In the genomic region with DNA sequence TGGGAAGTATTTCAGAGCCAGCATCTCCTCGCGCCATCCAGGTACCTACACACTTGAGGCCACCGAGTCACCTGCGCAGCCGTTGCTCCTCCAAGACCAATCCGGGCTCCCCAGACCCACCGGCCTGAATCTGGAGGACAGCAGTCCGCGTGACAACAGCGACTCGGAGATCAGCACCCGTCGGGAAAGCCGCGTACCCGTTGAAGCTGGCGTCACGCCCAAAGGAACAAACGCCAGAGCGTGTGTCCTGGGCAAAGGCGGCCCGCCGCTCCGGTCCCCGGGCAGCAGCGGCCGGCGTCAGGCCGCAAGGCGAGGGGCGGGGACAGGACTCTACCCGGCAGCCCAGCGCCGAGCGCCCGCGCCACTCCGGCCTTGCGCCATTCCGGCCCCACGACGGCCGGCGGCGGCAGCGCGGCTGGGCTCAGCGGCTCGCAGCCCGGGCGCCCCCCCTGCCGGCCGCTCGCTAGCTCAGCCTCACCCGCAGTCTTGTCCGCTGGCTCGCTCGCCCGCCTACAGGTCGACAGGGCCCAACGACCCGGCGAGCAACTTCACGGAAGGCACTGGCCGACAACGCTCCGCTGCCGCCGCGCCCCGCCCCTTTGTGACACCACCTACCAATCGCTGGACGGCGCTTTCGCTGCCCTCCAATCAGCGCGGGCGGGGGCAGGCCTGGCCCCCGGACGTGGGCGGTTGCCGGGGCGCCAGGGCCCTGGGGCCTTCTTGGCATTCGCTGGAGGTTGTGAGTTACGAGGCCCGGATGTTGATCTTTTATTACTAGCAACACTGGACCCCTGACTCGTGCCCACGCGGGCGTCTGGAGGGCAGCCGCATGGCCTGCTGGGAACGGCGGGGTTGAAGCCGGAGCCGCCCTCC, we compare ENCODE assay signal across 8 cellular contexts. TPM values are rescaled to one million over a fixed set of nuclear protein-coding genes. Genes with fewer than 3 reads are reported as not detected.
DNase-seq lines count a peak whose midpoint lies in the region; ATAC-seq, FAIRE-seq and TF ChIP-seq lines count a peak whose summit lies in the region.

Gene ZFAND4, minus strand, starts transcription at position 572 of the 873 bp plus-strand sequence. CDS start 9,047 bp downstream, outside the sequence.

- no peaks in the 10 kb centered on the region for H3K27me3 Mint-ChIP-seq in T-helper 1 cell treated with Interleukin-12 subunit alpha and Interleukin-12 subunit beta and Interleukin-4 antibody, amounts not matched to agents 30 μg/mL and 1 μg/mL, for 36 hours (ENCODE audit: low read depth)

- H3K9me3 ChIP-seq in right cardiac atrium (ENCODE audit: control insufficient read depth, low read length) (no peaks in the 10 kb centered on the region), vagina (no peaks in the 10 kb centered on the region)

- H3K27me3 ChIP-seq in right cardiac atrium (ENCODE audit: control insufficient read depth, insufficient read depth), result no peaks in the 10 kb centered on the region
- H3K27me3 ChIP-seq in vagina, result no peaks in the 10 kb centered on the region

- TF ChIP-seq POLR2A in GM12891 (IDR thresholded peaks at IDR 0.05; ENCODE audit: low read depth, low read length), result peak; percentile 55
- peak in 1 of 2 donors; percentile 16 for TF ChIP-seq POLR2A in vagina (IDR thresholded peaks at IDR 0.05)

- H3K36me3 Mint-ChIP-seq in T-helper 1 cell treated with Interleukin-12 subunit alpha and Interleukin-12 subunit beta and Interleukin-4 antibody, amounts not matched to agents 30 μg/mL and 1 μg/mL, for 36 hours (ENCODE audit: low read depth), result peaks cover 5% of the 10 kb centered on the region

- intact Hi-C loops in right cardiac atrium (cut with DNase I), result loop anchor here in 2 of 4 donors (10.0 kb wide), 3 partner anchors 78 to 418 kb away; no protein-coding TSS in a partner anchor
- intact Hi-C loops in vagina (cut with DNase I), result no loop called here

- peak; percentile 96 for FAIRE-seq in GM12891 (lab: Jason Lieb, UNC)

- H3K4me1 Mint-ChIP-seq in T-helper 1 cell treated with Interleukin-12 subunit alpha and Interleukin-12 subunit beta and Interleukin-4 antibody, amounts not matched to agents 30 μg/mL and 1 μg/mL, for 36 hours (ENCODE audit: low read depth), result peaks cover 26% of the 10 kb centered on the region

- peak within 1 kb of the TSS; percentile 85 for H3K27ac Mint-ChIP-seq in T-helper 1 cell treated with Interleukin-12 subunit alpha and Interleukin-12 subunit beta and Interleukin-4 antibody, amounts not matched to agents 30 μg/mL and 1 μg/mL, for 36 hours

- peak; percentile 95 for ATAC-seq in HG02763 (IDR thresholded peaks at IDR 0.05; ENCODE audit: unreplicated experiment)
- ATAC-seq in right cardiac atrium, result peak; percentile 99

- no peaks in the 10 kb centered on the region for H3K4me1 ChIP-seq in right cardiac atrium (ENCODE audit: control insufficient read depth, insufficient read depth, low read length)
- peaks cover 10% of the 10 kb centered on the region for H3K4me1 ChIP-seq in vagina

- peak within 1 kb of the TSS; percentile 70 for H3K27ac ChIP-seq in angular gyrus (ENCODE audit: low read depth, low read length)
- peak within 1 kb of the TSS; percentile 86 for H3K27ac ChIP-seq in right cardiac atrium (ENCODE audit: low read length)
- H3K27ac ChIP-seq in vagina, result peak within 1 kb of the TSS; percentile 77

- under 1% methylated on average over 95 of the region's 95 CpGs for WGBS in right cardiac atrium

- TF ChIP-seq CTCF in vagina (IDR thresholded peaks at IDR 0.05), result peak in 2 of 3 experiments; percentile 40 to 44

- peak within 1 kb of the TSS; percentile 84 for H3K4me3 Mint-ChIP-seq in T-helper 1 cell treated with Interleukin-12 subunit alpha and Interleukin-12 subunit beta and Interleukin-4 antibody, amounts not matched to agents 30 μg/mL and 1 μg/mL, for 36 hours

- H3K36me3 ChIP-seq in vagina, result no peaks in the 10 kb centered on the region

- H3K9me3 Mint-ChIP-seq in T-helper 1 cell treated with Interleukin-12 subunit alpha and Interleukin-12 subunit beta and Interleukin-4 antibody, amounts not matched to agents 30 μg/mL and 1 μg/mL, for 36 hours, result no peaks in the 10 kb centered on the region

- DNase-seq in GM12891 (ENCODE audit: insufficient read length, low spot score), result peak; percentile 96
- DNase-seq in NCI-H1417 treated with DMSO at 0.1 percent for 48 hours (lab: John Stamatoyannopoulos, UW), result peak; percentile 54
- peak; percentile 99 for DNase-seq in right cardiac atrium
- DNase-seq in putamen (ENCODE audit: low spot score), result peak; percentile 95
- peak in 1 of 2 donors; percentile 94 for DNase-seq in vagina (ENCODE audit: extremely low spot score in 2 of 2)

- H3K4me3 ChIP-seq in right cardiac atrium (ENCODE audit: low read length) (peak within 1 kb of the TSS; percentile 55), vagina (peak within 1 kb of the TSS; percentile 61 to 89)

TF ChIP-seq in GM12891, 5 proteins besides CTCF, POLR2A, EP300 and RAD21:
- no peak; the same call in 1 of the 2 replicates for TF ChIP-seq TAF1 (IDR thresholded peaks at IDR 0.05; ENCODE audit: low read depth, low read length)
- peak; percentile 57; the same call in 1 of the 2 replicates for TF ChIP-seq POLR2AphosphoS5 (IDR thresholded peaks at IDR 0.05; ENCODE audit: low read depth, low read length)
- TF ChIP-seq SPI1 (IDR thresholded peaks at IDR 0.05; ENCODE audit: low read depth, low read length), result no peak

RNA-seq across cellular contexts. Expression of gene ZFAND4, which starts in this region (rescaled TPM):
- polyA plus RNA-seq in GM12891 (2012; ENCODE audit: low read depth, missing spikeins), result 4.4 TPM
- total RNA-seq in right cardiac atrium (10 to 100 TPM; 16.3 to 20.6 (median 18.6) TPM), vagina (19.4 TPM)
- polyA plus RNA-seq in right cardiac atrium, result 5.4 TPM
